ENCODE assay signal across 8 cellular contexts in the genomic region with DNA sequence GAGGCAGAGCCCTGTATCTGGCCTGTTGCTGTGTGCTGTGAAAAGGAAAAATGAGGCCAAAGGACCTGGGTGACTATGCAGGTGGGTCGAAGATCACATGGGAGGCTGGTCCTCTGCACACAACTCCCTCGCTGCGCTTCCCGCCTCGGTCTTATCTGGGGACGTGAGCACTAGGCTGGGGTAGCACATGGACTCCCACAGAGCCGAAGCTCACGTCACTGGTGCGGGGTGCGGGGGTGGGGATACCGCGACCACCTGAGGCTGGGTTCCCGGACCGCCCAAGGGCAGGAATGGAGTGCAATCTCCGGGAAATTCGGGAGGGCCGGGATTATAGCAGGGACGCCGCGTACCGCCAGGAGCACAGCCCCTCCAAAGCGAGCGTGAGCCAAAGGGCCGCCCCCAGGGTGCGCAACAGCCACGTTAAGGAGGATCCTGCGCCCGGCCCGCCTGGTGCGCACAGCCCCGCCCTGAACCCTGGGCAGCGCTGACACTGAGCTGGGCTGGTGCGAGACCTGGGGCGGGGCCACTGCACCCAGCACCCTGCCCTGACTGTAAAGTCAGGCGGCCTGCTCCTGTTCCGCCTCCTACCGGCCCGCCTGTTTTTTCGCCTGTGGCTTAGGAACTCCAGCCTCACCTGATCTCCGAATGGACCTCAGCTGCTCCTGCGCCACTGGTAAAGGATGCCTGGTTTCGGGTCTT. TPM values are rescaled to one million over a fixed set of nuclear protein-coding genes. Genes with fewer than 3 reads are reported as not detected.
A peak's percentile ranks its signal among the peaks of the same experiment; 100 is the strongest.
DNase-seq lines count a peak whose midpoint lies in the region; ATAC-seq and TF ChIP-seq lines count a peak whose summit lies in the region.

No MANE protein-coding gene starts in this region.

- H3K9me3 ChIP-seq in AG04450 (ENCODE audit: control insufficient read depth, insufficient read depth, low read length) (no peaks in the 10 kb centered on the region; the same call in 1 of the 2 replicates), OCI-LY3 (ENCODE audit: insufficient read depth, low read length) (no peaks in the 10 kb centered on the region), right cardiac atrium (ENCODE audit: control insufficient read depth, low read length) (no peaks in the 10 kb centered on the region), skeletal muscle satellite cell (replicated peaks; ENCODE audit: low read length) (no peaks in the 10 kb centered on the region)

- peaks cover 91% of the 10 kb centered on the region for H3K27me3 Mint-ChIP-seq in activated naive CD4-positive, alpha-beta T cell treated with anti-CD3 and anti-CD28 coated beads, Interleukin-2, amount 10 ng/mL, durations not matched to agents 7 days and 5 days

- H3K4me3 Mint-ChIP-seq in activated naive CD4-positive, alpha-beta T cell treated with anti-CD3 and anti-CD28 coated beads, Interleukin-2, amount 10 ng/mL, durations not matched to agents 7 days and 5 days = peak overlapping the region; percentile 64

- no peaks in the 10 kb centered on the region for H3K9me3 Mint-ChIP-seq in activated naive CD4-positive, alpha-beta T cell treated with anti-CD3 and anti-CD28 coated beads, Interleukin-2, amount 10 ng/mL, durations not matched to agents 7 days and 5 days

- H3K4me3 ChIP-seq in AG04450 (ENCODE audit: low read depth, low read length) (peak overlapping the region; percentile 22; the same call in 1 of the 2 replicates), OCI-LY3 (ENCODE audit: low read length) (peak overlapping the region; percentile 73), right cardiac atrium (ENCODE audit: low read length) (peak overlapping the region; percentile 17), skeletal muscle satellite cell (ENCODE audit: low read length) (peak overlapping the region; percentile 63)

- TF ChIP-seq CTCF in AG04450 (IDR thresholded peaks at IDR 0.05; ENCODE audit: low read depth, low read length) = peak; percentile 31; the same call in 1 of the 2 replicates
- TF ChIP-seq CTCF in OCI-LY3 (IDR thresholded peaks at IDR 0.05; ENCODE audit: low read depth, low read length) = peak; percentile 50

- H2AFZ ChIP-seq in OCI-LY3 (ENCODE audit: low read depth, low read length) = peak overlapping the region; percentile 85

- no peak for DNase-seq in AG04450 (ENCODE audit: low read depth, low spot score)
- peak; percentile 88 for DNase-seq in activated naive CD4-positive, alpha-beta T cell treated with anti-CD3 and anti-CD28 coated beads, Interleukin-2, amount 10 ng/mL, durations not matched to agents 7 days and 5 days
- peak; percentile 84 to 93 (median 89) for DNase-seq in right cardiac atrium
- no peak for DNase-seq in NCI-H1436 (lab: John Stamatoyannopoulos, UW)
- no peak for DNase-seq in NCI-H1105 treated with DMSO at 0.1 percent for 48 hours (lab: John Stamatoyannopoulos, UW)

- H3K4me1 ChIP-seq in OCI-LY3 (ENCODE audit: low read length) (peaks cover 13% of the 10 kb centered on the region), right cardiac atrium (ENCODE audit: control insufficient read depth, insufficient read depth, low read length) (peaks cover 1% of the 10 kb centered on the region), skeletal muscle satellite cell (ENCODE audit: control insufficient read depth, insufficient read depth, low read length) (peaks cover 15% of the 10 kb centered on the region)

- H3K36me3 Mint-ChIP-seq in activated naive CD4-positive, alpha-beta T cell treated with anti-CD3 and anti-CD28 coated beads, Interleukin-2, amount 10 ng/mL, durations not matched to agents 7 days and 5 days = no peaks in the 10 kb centered on the region

- H3K36me3 ChIP-seq in OCI-LY3 (replicated peaks; ENCODE audit: low read depth, low read length) (no peaks in the 10 kb centered on the region), skeletal muscle satellite cell (ENCODE audit: insufficient read depth, low read length) (no peaks in the 10 kb centered on the region)

- POLR2A ChIA-PET in AG04450 (lab: Yijun Ruan, JAX) = interaction anchor here (1.0 kb wide), 1 partner anchor 18 kb away, joined by 3 read pairs; the partner anchor contains the start of gene MT1E

- H3K27ac Mint-ChIP-seq in activated naive CD4-positive, alpha-beta T cell treated with anti-CD3 and anti-CD28 coated beads, Interleukin-2, amount 10 ng/mL, durations not matched to agents 7 days and 5 days = no peak overlapping the region

- H3K4me2 ChIP-seq in OCI-LY3 (ENCODE audit: low read length) (peak overlapping the region; percentile 88), skeletal muscle satellite cell (ENCODE audit: low read length) (peak overlapping the region; percentile 78)

- no peaks in the 10 kb centered on the region for H4K20me1 ChIP-seq in OCI-LY3 (ENCODE audit: insufficient read depth, low read length)

- CTCF ChIA-PET in AG04450 (lab: Charles Lee) = interaction anchor here (1.3 kb wide), 1 partner anchor 59 kb away, joined by 3 read pairs; no protein-coding TSS in a partner anchor
- CTCF ChIA-PET in activated naive CD4-positive, alpha-beta T cell treated with anti-CD3 and anti-CD28 coated beads, Interleukin-2, amount 10 ng/mL, durations not matched to agents 7 days and 5 days (lab: Charles Lee) = interaction anchor here (0.7 to 3.7 kb wide), 20 partner anchors 9 to 143 kb away, joined by 3 to 15 read pairs (median 4); partner anchors contain the start of genes MT1E and MT2A

- WGBS in right cardiac atrium = 4% methylated on average over 42 of the region's 42 CpGs

- intact Hi-C loops in right cardiac atrium (cut with DNase I) = no loop called here

- no peaks in the 10 kb centered on the region for H3K79me2 ChIP-seq in OCI-LY3 (ENCODE audit: low read length)

- H3K27me3 ChIP-seq in AG04450 (ENCODE audit: control insufficient read depth, insufficient read depth, low read length) (peaks cover 91% of the 10 kb centered on the region), OCI-LY3 (ENCODE audit: low read depth, low read length) (peaks cover 47% of the 10 kb centered on the region), right cardiac atrium (ENCODE audit: control insufficient read depth, insufficient read depth) (no peaks in the 10 kb centered on the region), skeletal muscle satellite cell (ENCODE audit: control insufficient read depth, insufficient read depth, low read length) (peaks cover 40% of the 10 kb centered on the region)

- H3K9ac ChIP-seq in OCI-LY3 (ENCODE audit: low read length) (peak overlapping the region; percentile 46), skeletal muscle satellite cell (ENCODE audit: low read depth, low read length) (peak overlapping the region; percentile 12)

- H3K27ac ChIP-seq in AG04450 (ENCODE audit: low read depth, low read length) (no peak overlapping the region), OCI-LY3 (ENCODE audit: low read length) (no peak overlapping the region), right cardiac atrium (ENCODE audit: low read length) (no peak overlapping the region)

- ATAC-seq in GM21447 (IDR thresholded peaks at IDR 0.05; ENCODE audit: unreplicated experiment) = peak; percentile 45
- peak; percentile 93 to 94 for ATAC-seq in right cardiac atrium

- peaks cover 28% of the 10 kb centered on the region for H3K4me1 Mint-ChIP-seq in activated naive CD4-positive, alpha-beta T cell treated with anti-CD3 and anti-CD28 coated beads, Interleukin-2, amount 10 ng/mL, durations not matched to agents 7 days and 5 days

RNA-seq across cellular contexts. Expression of gene MT1A, which starts 4.8 kb away (rescaled TPM):
- polyA plus RNA-seq in AG04450 (2011; rRNA removed) = 0.66 TPM in 1 of 2 replicates, not detected in the other
- 0.91 and 1.1 TPM in 2 replicates for polyA minus RNA-seq in AG04450 (2011; rRNA and poly(A)+ RNA removed)
- total RNA-seq in right cardiac atrium = 10 to 100 TPM in 1 of 4 donors, 1 to 10 TPM in 3; 1.6 to 27.5 (median 6.0) TPM
- polyA plus RNA-seq in right cardiac atrium = 73.4 TPM
- total RNA-seq in skeletal muscle satellite cell (2012; rRNA removed) = 17.7 and 23.6 TPM in 2 replicates

RNA-seq across cellular contexts. Expression of gene MT1B, which starts 8.5 kb away (rescaled TPM):
- polyA plus RNA-seq in AG04450 (2011; rRNA removed) (not detected in 2 replicates), right cardiac atrium (not detected)
- not detected in 2 replicates for polyA minus RNA-seq in AG04450 (2011; rRNA and poly(A)+ RNA removed)
- not detected for total RNA-seq in right cardiac atrium
- not detected in 2 replicates for total RNA-seq in skeletal muscle satellite cell (2012; rRNA removed)

RNA-seq across cellular contexts. Expression of gene MT1M, which starts 10.8 kb away (rescaled TPM):
- 0.10 and 0.38 TPM in 2 replicates for polyA plus RNA-seq in AG04450 (2011; rRNA removed)
- not detected in 2 replicates for polyA minus RNA-seq in AG04450 (2011; rRNA and poly(A)+ RNA removed)
- 10 to 100 TPM in 1 of 4 donors, 1 to 10 TPM in 3; 3.0 to 26.7 (median 6.6) TPM for total RNA-seq in right cardiac atrium
- polyA plus RNA-seq in right cardiac atrium = 18.0 TPM
- 6.3 and 10.0 TPM in 2 replicates for total RNA-seq in skeletal muscle satellite cell (2012; rRNA removed)

RNA-seq across cellular contexts. Expression of gene MT1F, which starts 14.5 kb away (rescaled TPM):
- polyA plus RNA-seq in AG04450 (2011; rRNA removed) (0.21 and 0.35 TPM in 2 replicates), right cardiac atrium (3.7 TPM)
- 0.37 and 0.87 TPM in 2 replicates for polyA minus RNA-seq in AG04450 (2011; rRNA and poly(A)+ RNA removed)
- total RNA-seq in right cardiac atrium = 1 to 10 TPM; 1.3 to 3.9 (median 2.7) TPM
- total RNA-seq in skeletal muscle satellite cell (2012; rRNA removed) = not detected in 2 replicates

RNA-seq across cellular contexts. Expression of gene MT1E, which starts 17.6 kb away (rescaled TPM):
- 153 and 250 TPM in 2 replicates for polyA plus RNA-seq in AG04450 (2011; rRNA removed)
- polyA minus RNA-seq in AG04450 (2011; rRNA and poly(A)+ RNA removed) = 51.3 and 58.4 TPM in 2 replicates
- 10 to 100 TPM; 58.7 to 88.4 (median 68.4) TPM for total RNA-seq in right cardiac atrium
- polyA plus RNA-seq in right cardiac atrium = 129 TPM
- 578 and 773 TPM in 2 replicates for total RNA-seq in skeletal muscle satellite cell (2012; rRNA removed)

Comparison
In these comparisons a context has a peak if more than half of its experiments do, and no peak if none do; other contexts are left out.
1. DNase-seq: peak in activated naive CD4-positive, alpha-beta T cell treated with anti-CD3 and anti-CD28 coated beads, Interleukin-2, amount 10 ng/mL, durations not matched to agents 7 days and 5 days (single experiment) and right cardiac atrium (3 of 3); none in AG04450 (single experiment), NCI-H1436 (single experiment) and NCI-H1105 treated with DMSO at 0.1 percent for 48 hours (single experiment).
2. H3K4me3 ChIP-seq: peak in every context shown above with its lines; median percentile 73 in OCI-LY3; 63 in skeletal muscle satellite cell; 22 in AG04450; 17 in right cardiac atrium.
3. RNA of gene MT1A, which starts 4.8 kb away (polyA plus RNA-seq): 73.4 TPM in right cardiac atrium (single experiment); 0.66 TPM in AG04450; every median in the first group is over 10 times any median in the second.
4. RNA of gene MT1M, which starts 10.8 kb away (polyA plus RNA-seq): 18.0 TPM in right cardiac atrium (single experiment); 0.10 to 0.38 TPM in AG04450; every median in the first group is over 10 times any median in the second.